ENCODE assay signal across 8 cellular contexts in genomic region chr12:127165567-127166392, GRCh38.
DNase-seq lines count a peak whose midpoint lies in the region; ATAC-seq lines count a peak whose summit lies in the region.

No MANE protein-coding gene starts in this region.

- DNase-seq in CD1c-positive myeloid dendritic cell (ENCODE audit: extremely low spot score) (peak; percentile 69), NCI-H1092 treated with DMSO at 0.1 percent for 48 hours (lab: John Stamatoyannopoulos, UW) (peak; percentile 81), cerebellar cortex (ENCODE audit: low spot score) (peak; percentile 70), kidney glomerular epithelial cell (lab: John Stamatoyannopoulos, UW) (peak; percentile 87), Kasumi-1 (lab: John Stamatoyannopoulos, UW) (no peak)
- peak; percentile 61 to 75 for DNase-seq in activated CD4-positive, alpha-beta T cell treated with anti-CD3 and anti-CD28 coated beads for 24 hours (ENCODE audit: low read depth in 2 of 2)
- peak; percentile 69 to 82 (median 81) for DNase-seq in stimulated activated CD4-positive, alpha-beta T cell treated with anti-CD3 and anti-CD28 coated beads, Interleukin-12 subunit alpha, Interleukin-12 subunit beta, amount 100 ng/mL, for 48 hours (ENCODE audit: low read depth in 2 of 3, low spot score in 1 of 3)

- peak; percentile 66 for ATAC-seq in GM21723 (IDR thresholded peaks at IDR 0.05; ENCODE audit: unreplicated experiment)

Comparison
In these comparisons a context has a peak if more than half of its experiments do, and no peak if none do; other contexts are left out.
1. DNase-seq: peak in CD1c-positive myeloid dendritic cell (single experiment), NCI-H1092 treated with DMSO at 0.1 percent for 48 hours (single experiment), activated CD4-positive, alpha-beta T cell treated with anti-CD3 and anti-CD28 coated beads for 24 hours (2 of 2), cerebellar cortex (single experiment), kidney glomerular epithelial cell (single experiment) and stimulated activated CD4-positive, alpha-beta T cell treated with anti-CD3 and anti-CD28 coated beads, Interleukin-12 subunit alpha, Interleukin-12 subunit beta, amount 100 ng/mL, for 48 hours (3 of 3); none in Kasumi-1 (0 of 2).